ENCODE assay signal across 9 cellular contexts in genomic region chr9:133715866-133716563, GRCh38. TPM values are rescaled to one million over a fixed set of nuclear protein-coding genes. Genes with fewer than 3 reads are reported as not detected.
DNase-seq lines count a peak whose midpoint lies in the region; ATAC-seq and TF ChIP-seq lines count a peak whose summit lies in the region.
"Had no signal": no experiment of that assay in that cellular context is flagged by ENCODE, and none has a peak within 500 bp of the region (broad histone marks: within the 10 kb centered on the region; RNA-seq: fewer than 3 reads in every experiment).

No MANE protein-coding gene starts in this region.

- H3K4me2 ChIP-seq in PC-9 = no peak overlapping the region

- H3K4me1 ChIP-seq in PC-9 (replicated peaks; ENCODE audit: insufficient read depth) (no peaks in the 10 kb centered on the region), endodermal cell (ENCODE audit: control insufficient read depth, insufficient read depth, low read length) (no peaks in the 10 kb centered on the region)

- no peaks in the 10 kb centered on the region for H3F3A ChIP-seq in PC-9 (ENCODE audit: insufficient read depth, low read depth)

- WGBS in endodermal cell (ENCODE audit: insufficient coverage in 1 of 2, insufficient read length in 1 of 2), 2 experiments = 86 to 87% methylated on average over 14 to 21 of the region's 21 CpGs

- CTCF ChIA-PET in PC-9 (lab: Charles Lee) = interaction anchor here (0.6 to 1.4 kb wide), 2 partner anchors 270 to 279 kb away, joined by 3 to 4 read pairs; no protein-coding TSS in a partner anchor

- H3K27me3 Mint-ChIP-seq in endodermal cell (ENCODE audit: insufficient read depth) = no peaks in the 10 kb centered on the region

- H3K4me1 Mint-ChIP-seq in endodermal cell = peaks cover 3% of the 10 kb centered on the region

- TF ChIP-seq CTCF in PC-9 (conservative IDR thresholded peaks at IDR 0.05) (peak; percentile 46; the same call in 1 of the 2 replicates), endodermal cell (conservative IDR thresholded peaks at IDR 0.05) (peak; percentile 64)

- H3K4me3 ChIP-seq in PC-9 = no peak overlapping the region
- H3K4me3 ChIP-seq in endodermal cell (ENCODE audit: low read length) = no peak overlapping the region

- H3K9ac ChIP-seq in endodermal cell (ENCODE audit: extremely low read depth, low read length, poor library complexity, severe bottlenecking) = no peak overlapping the region

- peak overlapping the region; percentile 36 for H3K27ac Mint-ChIP-seq in endodermal cell
- H3K27ac Mint-ChIP-seq: activated B cell treated with CpG ODN at 0.5 μM for 24 hours had no signal

- peak; percentile 13 for DNase-seq in DMS79 treated with DMSO at 0.1 percent for 48 hours (lab: John Stamatoyannopoulos, UW)
- DNase-seq in DMS79 (lab: John Stamatoyannopoulos, UW) = no peak
- peak in 1 of 2 experiments; percentile 38 for DNase-seq in PC-9
- peak; percentile 74 for DNase-seq in endodermal cell
- peak; percentile 46 for DNase-seq in retina
- DNase-seq in mesenteric fat pad (ENCODE audit: low spot score) = no peak

- ATAC-seq in GM21723 (IDR thresholded peaks at IDR 0.05; ENCODE audit: unreplicated experiment) = no peak
- ATAC-seq in GM21367 (IDR thresholded peaks at IDR 0.05; ENCODE audit: unreplicated experiment) = no peak

- H3K9me2 ChIP-seq in PC-9 (ENCODE audit: insufficient read depth) = no peaks in the 10 kb centered on the region

- intact Hi-C loops in PC-9 (cut with micrococcal nuclease; ENCODE audit: unreplicated experiment) = no loop called here

- no peaks in the 10 kb centered on the region for H3K79me2 ChIP-seq in PC-9 (ENCODE audit: low read depth)

- peaks cover 7% of the 10 kb centered on the region for H3K9me3 Mint-ChIP-seq in endodermal cell

- POLR2A ChIA-PET in PC-9 (lab: Charles Lee; ENCODE audit: unreplicated experiment) = no interaction called here

- no peaks in the 10 kb centered on the region for H3K36me3 ChIP-seq in PC-9 (ENCODE audit: low read depth)
- no peaks in the 10 kb centered on the region for H3K36me3 ChIP-seq in endodermal cell (ENCODE audit: control insufficient read depth, insufficient read depth, low read length)

- H3K4me3 Mint-ChIP-seq in endodermal cell = no peak overlapping the region
- H3K4me3 Mint-ChIP-seq: activated B cell treated with CpG ODN at 0.5 μM for 24 hours had no signal

- no TSS peak for BruUV-seq in PC-9 (replicated peaks; lab: Mats Ljungman, UMichigan)

- no peak overlapping the region for H2AFZ ChIP-seq in PC-9

- no peaks in the 10 kb centered on the region; the same call in 1 of the 2 replicates for H4K20me1 ChIP-seq in PC-9 (ENCODE audit: insufficient read depth)

- H3K27me3 ChIP-seq in PC-9 (ENCODE audit: insufficient read depth, low read depth) (peaks cover 57% of the 10 kb centered on the region), endodermal cell (ENCODE audit: control insufficient read depth, insufficient read depth, low read length, poor library complexity, severe bottlenecking) (no peaks in the 10 kb centered on the region)

- H3K9me3 ChIP-seq in PC-9 (ENCODE audit: insufficient read depth, low read depth) (no peaks in the 10 kb centered on the region), endodermal cell (ENCODE audit: control insufficient read depth, low read length) (no peaks in the 10 kb centered on the region)

- no peaks in the 10 kb centered on the region for H3K36me3 Mint-ChIP-seq in endodermal cell (ENCODE audit: low read depth)

- H3K27ac ChIP-seq in PC-9 (no peak overlapping the region), endodermal cell (ENCODE audit: low read depth, low read length) (no peak overlapping the region)

RNA-seq across cellular contexts. Expression of gene SARDH, which starts 22.1 kb away (rescaled TPM):
- total RNA-seq in PC-9 (2021) (9.9 and 11.3 TPM in 2 replicates), endodermal cell (10 to 100 TPM in 1 of 2 donors, 1 to 10 TPM in 1; 8.4 to 11.2 TPM), mesenteric fat pad (0.87 TPM)
- polyA plus RNA-seq in endodermal cell (2013, experiment 1 of 2) = 6.2 TPM
- polyA plus RNA-seq in endodermal cell (2013, experiment 2 of 2) = 6.1 TPM
- total RNA-seq: activated B cell treated with CpG ODN at 0.5 μM for 24 hours had no signal

Comparison
In these comparisons a context has a peak if more than half of its experiments do, and no peak if none do; other contexts are left out.
1. DNase-seq: peak in DMS79 treated with DMSO at 0.1 percent for 48 hours (single experiment), endodermal cell (single experiment) and retina (single experiment); none in DMS79 (single experiment) and mesenteric fat pad (single experiment).